Comparison of ENCODE assay signal across 23 cellular contexts in the genomic region with DNA sequence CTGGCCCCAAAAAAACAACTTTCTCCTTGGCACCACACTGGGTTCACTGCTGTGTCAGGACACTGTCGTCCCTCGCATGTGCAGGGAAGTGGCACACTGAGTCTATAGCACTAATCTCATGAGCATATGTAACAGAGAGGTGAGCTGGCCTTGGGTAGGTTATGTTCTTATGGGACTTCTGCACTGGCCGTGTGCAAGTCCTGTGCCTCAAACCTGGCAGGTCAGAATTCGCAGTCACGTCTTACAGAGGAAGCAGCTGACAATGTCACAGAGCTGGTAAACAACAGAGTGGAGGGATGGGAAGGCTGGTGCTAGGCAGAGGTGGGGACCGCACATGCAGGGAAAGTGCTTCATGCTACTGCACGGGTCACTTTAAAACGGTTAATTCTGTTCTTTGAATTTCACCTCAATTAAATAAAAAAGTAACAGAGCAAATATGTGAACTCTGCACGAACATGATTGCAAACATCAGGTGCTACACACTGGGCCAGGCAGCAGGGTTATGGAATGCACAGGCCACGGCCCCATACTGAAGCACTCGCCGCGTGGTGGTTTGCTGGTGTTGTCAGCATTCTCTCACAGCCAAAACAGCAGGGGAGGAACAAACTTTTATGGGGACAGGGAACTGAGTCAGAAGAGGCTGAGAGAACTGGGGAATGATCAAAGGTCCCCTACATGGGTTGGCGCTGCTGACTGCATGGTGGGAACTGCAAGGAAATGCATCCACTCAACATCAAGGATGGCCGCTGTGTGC. TPM values are rescaled to one million over a fixed set of nuclear protein-coding genes. Genes with fewer than 3 reads are reported as not detected.
DNase-seq lines count a peak whose midpoint lies in the region; ATAC-seq, FAIRE-seq and TF ChIP-seq lines count a peak whose summit lies in the region.
"Had no signal": no experiment of that assay in that cellular context is flagged by ENCODE, and none has a peak within 500 bp of the region (broad histone marks: within the 10 kb centered on the region; RNA-seq: fewer than 3 reads in every experiment).

No MANE protein-coding gene starts in this region.

- no peak overlapping the region for H3K4me2 ChIP-seq in H1 (ENCODE audit: insufficient read depth in 1 of 2, low read depth in 2 of 2, low read length in 2 of 2)
- no peak overlapping the region for H3K4me2 ChIP-seq in PC-3 (ENCODE audit: low read length)
- H3K4me2 ChIP-seq: BLaER1 treated with 17β-estradiol and CSF1 and Interleukin-3, amounts not matched to agents 10 nM and 100 nM had no signal

- 0 out of 2 replicates have a peak overlapping the region, but pooled peaks have one; percentile 16 for H2BK5ac ChIP-seq in H1 (ENCODE audit: low read depth, low read length)

- DNase-seq in activated naive CD8-positive, alpha-beta T cell treated with anti-CD3 and anti-CD28 coated beads for 36 hours: no peak
- DNase-seq in T-helper 17 cell: no peak
- DNase-seq in H1 (ENCODE audit: low read depth in 1 of 2, low spot score in 2 of 2): no peak
- DNase-seq in NCI-H524 treated with DMSO at 0.1 percent for 48 hours (lab: John Stamatoyannopoulos, UW): no peak
- DNase-seq in PC-3: no peak
- DNase-seq in anterior cingulate cortex (lab: John Stamatoyannopoulos, UW): no peak
- DNase-seq: DMS 273 treated with DMSO at 0.1 percent for 48 hours; effector memory CD4-positive, alpha-beta T cell; foreskin keratinocyte; left cardiac atrium; NCI-H1092 treated with DMSO at 0.1 percent for 48 hours; NCI-H1930; NCI-H2227 treated with DMSO at 0.1 percent for 48 hours; NCI-H748 treated with DMSO at 0.1 percent for 48 hours; small intestine had no signal

- H3F3A ChIP-seq in PC-3 (ENCODE audit: low read length, unreplicated experiment): no peaks in the 10 kb centered on the region

- peaks cover 21% of the 10 kb centered on the region for H3K36me3 Mint-ChIP-seq in activated naive CD8-positive, alpha-beta T cell
- peaks cover 21% of the 10 kb centered on the region for H3K36me3 Mint-ChIP-seq in activated naive CD8-positive, alpha-beta T cell treated with anti-CD3 and anti-CD28 coated beads for 36 hours
- H3K36me3 Mint-ChIP-seq in T-helper 17 cell (ENCODE audit: low read depth): peaks cover 15% of the 10 kb centered on the region

- 93% methylated on average over 15 of the region's 15 CpGs; no CpG with 5 or more reads in 1 of the 2 experiments for WGBS in H1 (ENCODE audit: extremely low coverage in 1 of 2, insufficient coverage in 1 of 2, insufficient read length in 1 of 2, insufficient replicate concordance in 2 of 2, low coverage in 1 of 2, low lambda C conversion rate in 2 of 2, missing lambda C conversion rate in 1 of 2), 2 experiments

- TF ChIP-seq CTCF in H1 (IDR thresholded peaks at IDR 0.05; ENCODE audit: control extremely low read depth in 1 of 3, insufficient read depth in 1 of 3, low read depth in 1 of 3, low read length in 3 of 3): no peak
- no peak for TF ChIP-seq CTCF in PC-3 (conservative IDR thresholded peaks at IDR 0.05; ENCODE audit: low read depth, low read length)

- H3K14ac ChIP-seq in H1 (ENCODE audit: insufficient read length): no peak overlapping the region

- no peak overlapping the region for H3K27ac ChIP-seq in H1 (ENCODE audit: low read depth, low read length)
- H3K27ac ChIP-seq in PC-3 (ENCODE audit: low read length): no peak overlapping the region
- H3K27ac ChIP-seq: BLaER1 treated with 17β-estradiol and CSF1 and Interleukin-3, amounts not matched to agents 10 nM and 100 nM; foreskin keratinocyte had no signal

- ATAC-seq in T-helper 17 cell (no peak), GM21723 (IDR thresholded peaks at IDR 0.05; ENCODE audit: unreplicated experiment) (no peak), PC-3 (no peak)
- ATAC-seq: esophagus mucosa, left cardiac atrium, Right ventricle myocardium inferior had no signal

- no peaks in the 10 kb centered on the region for H3K27me3 Mint-ChIP-seq in activated naive CD8-positive, alpha-beta T cell
- no peaks in the 10 kb centered on the region for H3K27me3 Mint-ChIP-seq in activated naive CD8-positive, alpha-beta T cell treated with anti-CD3 and anti-CD28 coated beads for 36 hours
- H3K27me3 Mint-ChIP-seq in T-helper 17 cell: no peaks in the 10 kb centered on the region
- H3K27me3 Mint-ChIP-seq: activated naive CD8-positive, alpha-beta T cell treated with anti-CD3 and anti-CD28 coated beads, Interleukin-2, amount 50 U/mL, for 24 hours; brain had no signal

- H3K27ac Mint-ChIP-seq in activated naive CD8-positive, alpha-beta T cell: peak overlapping the region; percentile 47
- H3K27ac Mint-ChIP-seq in activated naive CD8-positive, alpha-beta T cell treated with anti-CD3 and anti-CD28 coated beads for 36 hours: no peak overlapping the region
- H3K27ac Mint-ChIP-seq in T-helper 17 cell: peak overlapping the region; percentile 83
- H3K27ac Mint-ChIP-seq: activated T-helper 2 cell treated with anti-CD3 and anti-CD28 coated beads, Interferon-gamma antibody, Interleukin-2, Interleukin-4, amounts not matched to agents 10 μg/mL and 5 μg/mL and 100 μg/mL, durations not matched to agents 14 hours and 24 hours and 36 hours had no signal

- H3K4me1 ChIP-seq in H1 (replicated peaks in 1 of 4; ENCODE audit: control insufficient read depth in 3 of 4, insufficient read depth in 4 of 4, low read length in 3 of 4): peaks cover 0 to 12% (median 6%) of the 10 kb centered on the region in 4 experiments; a peak in 6 of 7 replicates
- no peaks in the 10 kb centered on the region for H3K4me1 ChIP-seq in PC-3 (ENCODE audit: insufficient read depth, low read length)

- peaks cover 0 to 21% of the 10 kb centered on the region in 2 experiments; a peak in 2 of 4 replicates for H3K79me2 ChIP-seq in H1 (ENCODE audit: control insufficient read depth in 1 of 2, insufficient read depth in 2 of 2, low read length in 2 of 2)
- H3K79me2 ChIP-seq in PC-3 (ENCODE audit: low read length): 0 out of 2 replicates have a peak, but pooled peaks cover 4% of the 10 kb centered on the region

- intact Hi-C loops in PC-3 (cut with micrococcal nuclease): no loop called here

- no peak overlapping the region for H4K8ac ChIP-seq in H1 (ENCODE audit: extremely low read depth, insufficient read depth, low read length)

- no peak overlapping the region for H3K56ac ChIP-seq in H1 (replicated peaks; ENCODE audit: insufficient read length, low read depth, low read length)

- H2BK120ac ChIP-seq in H1 (replicated peaks; ENCODE audit: low read depth, low read length): no peak overlapping the region

- H3K23ac ChIP-seq in H1 (ENCODE audit: insufficient read length): no peak overlapping the region

- H4K5ac ChIP-seq in H1 (ENCODE audit: insufficient read length, low read depth, low read length): no peak overlapping the region

- H3K79me1 ChIP-seq in H1 (ENCODE audit: low read depth, low read length): peaks cover 4% of the 10 kb centered on the region; the same call in 1 of the 2 replicates

- H2AFZ ChIP-seq in H1 (ENCODE audit: low read length): no peak overlapping the region
- H2AFZ ChIP-seq in PC-3 (ENCODE audit: low read length): no peak overlapping the region

- H3K4me3 Mint-ChIP-seq in activated naive CD8-positive, alpha-beta T cell: no peak overlapping the region
- no peak overlapping the region for H3K4me3 Mint-ChIP-seq in activated naive CD8-positive, alpha-beta T cell treated with anti-CD3 and anti-CD28 coated beads for 36 hours
- H3K4me3 Mint-ChIP-seq in T-helper 17 cell: peak overlapping the region; percentile 41
- H3K4me3 Mint-ChIP-seq: activated naive CD8-positive, alpha-beta T cell treated with anti-CD3 and anti-CD28 coated beads, Interleukin-2, amount 50 U/mL, for 24 hours; brain had no signal

- H3K9me3 ChIP-seq in T-helper 17 cell (ENCODE audit: control insufficient read depth, low read length, poor library complexity, severe bottlenecking) (no peaks in the 10 kb centered on the region), H1 (ENCODE audit: insufficient read depth in 2 of 2, low read depth in 1 of 2, low read length in 1 of 2) (no peaks in the 10 kb centered on the region), PC-3 (ENCODE audit: low read length) (no peaks in the 10 kb centered on the region)
- H3K9me3 ChIP-seq: BLaER1 treated with 17β-estradiol and CSF1 and Interleukin-3, amounts not matched to agents 10 nM and 100 nM had no signal

- CTCF ChIA-PET in H1 (lab: Charles Lee; ENCODE audit: partially characterized antibody): interaction anchor here (1.0 to 1.5 kb wide), 2 partner anchors 9 to 95 kb away, joined by 3 to 6 read pairs; no protein-coding TSS in a partner anchor
- CTCF ChIA-PET in PC-3 (lab: Charles Lee): no interaction called here

- no peaks in the 10 kb centered on the region for H3K23me2 ChIP-seq in H1 (ENCODE audit: low read depth, low read length)

- no peak overlapping the region for H2BK15ac ChIP-seq in H1 (ENCODE audit: low read length)

- no peak overlapping the region for H2BK20ac ChIP-seq in H1 (ENCODE audit: low read length)

- H3K4ac ChIP-seq in H1 (replicated peaks; ENCODE audit: insufficient read length, low read depth, low read length): no peak overlapping the region

- H3K27me3 ChIP-seq in H1 (replicated peaks in 1 of 4; ENCODE audit: control insufficient read depth in 3 of 4, extremely low read depth in 1 of 4, insufficient read depth in 3 of 4, low read length in 3 of 4) (no peaks in the 10 kb centered on the region), PC-3 (ENCODE audit: low read length) (no peaks in the 10 kb centered on the region)
- H3K27me3 ChIP-seq: BLaER1 treated with 17β-estradiol and CSF1 and Interleukin-3, amounts not matched to agents 10 nM and 100 nM; foreskin keratinocyte had no signal

- TF ChIP-seq EP300 in H1 (IDR thresholded peaks at IDR 0.05; ENCODE audit: borderline replicate concordance in 1 of 2, low read depth in 2 of 2, low read length in 2 of 2): no peak

- POLR2A ChIA-PET in H1 (lab: Charles Lee; ENCODE audit: partially characterized antibody): interaction anchor here (1.0 kb wide), 1 partner anchor 49 kb away, joined by 3 read pairs; no protein-coding TSS in a partner anchor
- POLR2A ChIA-PET in PC-3 (lab: Charles Lee; ENCODE audit: unreplicated experiment): no interaction called here

- no peak for TF ChIP-seq POLR2A in H1 (IDR thresholded peaks at IDR 0.05; ENCODE audit: control extremely low read depth in 1 of 2, low read depth in 2 of 2, low read length in 2 of 2)

- H3K4me3 ChIP-seq in H1 (ENCODE audit: extremely low read depth in 1 of 4, insufficient read depth in 2 of 4, low read depth in 3 of 4, low read length in 4 of 4) (no peak overlapping the region), PC-3 (ENCODE audit: low read length) (no peak overlapping the region)
- H3K4me3 ChIP-seq: BLaER1 treated with 17β-estradiol and CSF1 and Interleukin-3, amounts not matched to agents 10 nM and 100 nM had no signal

- BruUV-seq in PC-3 (replicated peaks; lab: Mats Ljungman, UMichigan): no TSS peak

- FAIRE-seq in H1 (lab: Jason Lieb, UNC): no peak
- FAIRE-seq: small intestine had no signal

- no peaks in the 10 kb centered on the region for H3K9me3 Mint-ChIP-seq in activated naive CD8-positive, alpha-beta T cell (ENCODE audit: low read depth)
- H3K9me3 Mint-ChIP-seq in activated naive CD8-positive, alpha-beta T cell treated with anti-CD3 and anti-CD28 coated beads for 36 hours: no peaks in the 10 kb centered on the region
- H3K9me3 Mint-ChIP-seq: activated naive CD8-positive, alpha-beta T cell treated with anti-CD3 and anti-CD28 coated beads, Interleukin-2, amount 50 U/mL, for 24 hours; activated T-helper 2 cell treated with anti-CD3 and anti-CD28 coated beads, Interferon-gamma antibody, Interleukin-2, Interleukin-4, amounts not matched to agents 10 μg/mL and 5 μg/mL and 100 μg/mL, durations not matched to agents 14 hours and 24 hours and 36 hours; brain had no signal

- H3K9ac ChIP-seq in H1 (replicated peaks in 1 of 4; ENCODE audit: extremely low read depth in 1 of 4, low read depth in 3 of 4, low read length in 3 of 4) (no peak overlapping the region), PC-3 (ENCODE audit: low read length) (no peak overlapping the region)
- H3K9ac ChIP-seq: BLaER1 treated with 17β-estradiol and CSF1 and Interleukin-3, amounts not matched to agents 10 nM and 100 nM had no signal

- H3K36me3 ChIP-seq in H1 (ENCODE audit: control insufficient read depth in 2 of 4, insufficient read depth in 4 of 4, low read length in 3 of 4) (peaks cover 0 to 16% (median 8%) of the 10 kb centered on the region in 4 experiments; a peak in 4 of 8 replicates), PC-3 (ENCODE audit: low read depth, low read length) (peaks cover 5% of the 10 kb centered on the region; the same call in 1 of the 2 replicates)

- H3K4me1 Mint-ChIP-seq in activated naive CD8-positive, alpha-beta T cell (ENCODE audit: low read depth): peaks cover 25% of the 10 kb centered on the region
- H3K4me1 Mint-ChIP-seq in activated naive CD8-positive, alpha-beta T cell treated with anti-CD3 and anti-CD28 coated beads for 36 hours: peaks cover 12% of the 10 kb centered on the region
- peaks cover 64% of the 10 kb centered on the region for H3K4me1 Mint-ChIP-seq in T-helper 17 cell

- H3K9me2 ChIP-seq in PC-3 (replicated peaks; ENCODE audit: low read length): no peaks in the 10 kb centered on the region

- H2AK5ac ChIP-seq in H1 (ENCODE audit: low read depth, low read length): no peak overlapping the region

- H4K20me1 ChIP-seq in H1 (replicated peaks in 1 of 2; ENCODE audit: control insufficient read depth in 1 of 2, insufficient read depth in 2 of 2, low read length in 2 of 2) (peaks cover 10 to 17% of the 10 kb centered on the region in 2 experiments), PC-3 (ENCODE audit: low read length) (no peaks in the 10 kb centered on the region)

- no peak overlapping the region for H3K18ac ChIP-seq in H1 (ENCODE audit: extremely low read depth, low read length)

- TF ChIP-seq RAD21 in H1 (IDR thresholded peaks at IDR 0.05 in 1 of 2, conservative IDR thresholded peaks at IDR 0.05 in 1 of 2; ENCODE audit: low read depth in 2 of 2, low read length in 2 of 2): no peak

- H4K91ac ChIP-seq in H1 (replicated peaks; ENCODE audit: insufficient read length, low read length): no peak overlapping the region

- no peak overlapping the region for H2BK12ac ChIP-seq in H1 (ENCODE audit: low read depth, low read length)

RNA-seq across cellular contexts. Expression of a gene that starts 54.2 kb away (rescaled TPM):
- 10 to 100 TPM; 49.0 to 50.5 TPM for total RNA-seq in activated naive CD8-positive, alpha-beta T cell treated with anti-CD3 and anti-CD28 coated beads for 36 hours
- 100 to 1,000 TPM; 114 to 120 TPM for total RNA-seq in T-helper 17 cell
- total RNA-seq in H1 (2021; fragmentation: NEBNext Ultra II Directional; extraction: Animal tissue kit (Norgen Biotek cat#: 25700)): 82.7 and 83.0 TPM in 2 replicates
- 44.7 and 58.8 TPM in 2 replicates for polyA plus RNA-seq in H1 (2011; rRNA removed)
- polyA plus RNA-seq in H1 (2011; cell fraction: cytosol; rRNA removed): 44.9 TPM
- 53.3 TPM for polyA plus RNA-seq in H1 (2011; cell fraction: nucleus; rRNA removed)
- 59.8 to 62.7 TPM (median 62.1 TPM) in 4 replicates for polyA plus RNA-seq in H1 (2012, experiment 1 of 2)
- 74.8 TPM for polyA plus RNA-seq in H1 (2012, experiment 2 of 2)
- 47.6 TPM for polyA plus RNA-seq in H1 (2013, experiment 1 of 2)
- 51.6 TPM for polyA plus RNA-seq in H1 (2013, experiment 2 of 2)
- 76.2 and 81.0 TPM in 2 replicates for polyA minus RNA-seq in H1 (2011; rRNA and poly(A)+ RNA removed)
- 51.9 TPM for polyA minus RNA-seq in H1 (2011; cell fraction: cytosol; rRNA and poly(A)+ RNA removed)
- 53.8 TPM for polyA minus RNA-seq in H1 (2011; cell fraction: nucleus; rRNA and poly(A)+ RNA removed)
- total RNA-seq in PC-3 (2014; rRNA removed): 60.2 and 64.8 TPM in 2 replicates
